6 cellular contexts compared by ENCODE assay signal in the genomic region with DNA sequence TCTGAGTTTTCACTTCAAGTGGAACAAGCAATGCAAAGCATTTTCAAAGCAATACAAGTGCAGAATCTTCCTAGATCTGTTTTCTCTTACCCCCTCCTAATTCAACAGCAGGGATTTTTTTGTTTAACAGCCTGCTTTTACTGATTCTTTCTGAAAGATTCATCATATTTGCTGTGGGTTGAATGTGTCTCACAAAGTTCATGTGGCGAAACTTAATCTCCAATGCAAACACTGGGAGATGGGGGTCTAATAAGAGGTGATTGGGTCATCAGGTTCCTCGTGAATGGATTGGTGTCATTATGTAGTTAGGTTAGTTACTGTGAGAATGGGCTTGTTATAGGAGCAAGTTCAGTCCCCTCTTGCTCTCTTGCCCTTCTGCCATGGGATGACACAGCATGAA.
"Had no signal": no experiment of that assay in that cellular context is flagged by ENCODE, and none has a peak within 500 bp of the region (broad histone marks: within the 10 kb centered on the region; RNA-seq: fewer than 3 reads in every experiment).

No MANE protein-coding gene starts in this region.

- H3K27ac ChIP-seq: HL-60 had no signal

- H3K4me1 Mint-ChIP-seq: IgD-negative memory B cell had no signal

- DNase-seq: KBM-7, KG1 had no signal

- ATAC-seq: K562 had no signal

- FAIRE-seq: HTR-8/SVneo, K562 had no signal

- H3K27me3 Mint-ChIP-seq: IgD-negative memory B cell had no signal

- H3K4me3 Mint-ChIP-seq: IgD-negative memory B cell had no signal

- H3K4me3 ChIP-seq: K562 had no signal

- H3K27ac Mint-ChIP-seq: IgD-negative memory B cell had no signal
